ENCODE assay signal across 8 cellular contexts in genomic region chr19:48871471-48872181, GRCh38. TPM values are rescaled to one million over a fixed set of nuclear protein-coding genes. Genes with fewer than 3 reads are reported as not detected.
A peak's percentile ranks its signal among the peaks of the same experiment; 100 is the strongest.
DNase-seq lines count a peak whose midpoint lies in the region; ATAC-seq and TF ChIP-seq lines count a peak whose summit lies in the region.
"Not testable (repeated sequence)": the region's sequence is repeated elsewhere in the genome, so short reads cannot be mapped to it uniquely, and the experiment has no call there.
"Had no signal": no experiment of that assay in that cellular context is flagged by ENCODE, and none has a peak within 500 bp of the region (broad histone marks: within the 10 kb centered on the region; RNA-seq: fewer than 3 reads in every experiment).

No MANE protein-coding gene starts in this region.

- peak overlapping the region; percentile 100 for H3K9ac ChIP-seq in HCT116 (ENCODE audit: low read length)

- DNase-seq in HCT116 (ENCODE audit: low read depth, low spot score); WTC11 (ENCODE audit: low spot score); MCF 10A (ENCODE audit: unreplicated experiment); right atrium auricular region (ENCODE audit: low spot score); tibial artery: not testable (repeated sequence)

- TF ChIP-seq POLR2A in HCT116 (IDR thresholded peaks at IDR 0.05; ENCODE audit: borderline replicate concordance, extremely low read depth, insufficient read depth, insufficient read length) = not testable (repeated sequence)

- intact Hi-C loops in HCT116 (cut with micrococcal nuclease) (loop anchor here (5.0 kb wide), 1 partner anchor 96 kb away; the partner anchor contains the start of gene FTL), tibial artery (cut with DNase I; ENCODE audit: low total_unique reads) (loop anchor here (5.0 to 10.0 kb wide), 2 partner anchors 93 to 246 kb away; partner anchors contain the start of genes C19orf73, FTL and PPFIA3)
- intact Hi-C loops in MCF 10A (cut with micrococcal nuclease) = not testable (repeated sequence)

- not testable (repeated sequence) for H3K9me2 ChIP-seq in HCT116 (ENCODE audit: insufficient read depth)

- ATAC-seq in HCT116 = 0 out of 2 replicates have a peak, but pooled peaks have one; percentile 1
- not testable (repeated sequence) for ATAC-seq in WTC11

- H3K9me3 ChIP-seq in HCT116 (ENCODE audit: control insufficient read depth in 1 of 2, insufficient read depth in 1 of 2, low read depth in 1 of 2, low read length in 2 of 2); right atrium auricular region; neutrophil; tibial artery: not testable (repeated sequence)

- TF ChIP-seq RAD21 in HCT116 (IDR thresholded peaks at IDR 0.05; ENCODE audit: low read depth) = not testable (repeated sequence)

- not testable (repeated sequence) for H3K27me3 ChIP-seq in HCT116 (ENCODE audit: insufficient read depth, low read length); right atrium auricular region; tibial artery
- peaks cover 12% of the 10 kb centered on the region for H3K27me3 ChIP-seq in neutrophil

- CTCF ChIA-PET in HCT116 (lab: Charles Lee) = interaction anchor here (1.0 to 2.3 kb wide), 4 partner anchors 27 to 122 kb away, joined by 3 to 8 read pairs (median 4); partner anchors contain the start of genes GYS1 and RUVBL2
- CTCF ChIA-PET in WTC11 (lab: Charles Lee) = interaction anchor here (0.6 to 2.2 kb wide), 8 partner anchors 10 to 226 kb away, joined by 3 to 11 read pairs (median 4); partner anchors contain the start of genes CA11 and HSD17B14
- CTCF ChIA-PET in MCF 10A (lab: Yijun Ruan, JAX) = interaction anchor here (0.7 to 1.2 kb wide), 4 partner anchors 29 to 107 kb away, joined by 3 to 4 read pairs (median 4); no protein-coding TSS in a partner anchor

- not testable (repeated sequence) for H2AFZ ChIP-seq in HCT116 (ENCODE audit: low read depth, low read length, poor library complexity, severe bottlenecking)

- H3K4me1 Mint-ChIP-seq in WTC11 (peaks cover 39% of the 10 kb centered on the region), MCF 10A (ENCODE audit: insufficient read depth, unreplicated experiment) (peaks cover 38% of the 10 kb centered on the region)

- RAD21 ChIA-PET in HCT116 (lab: Charles Lee; ENCODE audit: low non-redundant PET in 1 of 2, low total read pairs in 2 of 2, uncharacterized antibody in 2 of 2, unreplicated experiment in 2 of 2) = not testable (repeated sequence)

- H3K36me3 Mint-ChIP-seq in WTC11 = peaks cover 27% of the 10 kb centered on the region
- peaks cover 48% of the 10 kb centered on the region for H3K36me3 Mint-ChIP-seq in MCF 10A (ENCODE audit: insufficient read depth, unreplicated experiment)

- peak overlapping the region; percentile 100 for H3K4me3 Mint-ChIP-seq in WTC11
- peak overlapping the region; percentile 98 for H3K4me3 Mint-ChIP-seq in MCF 10A (ENCODE audit: unreplicated experiment)

- H3K27ac ChIP-seq in HCT116 (ENCODE audit: low read depth, low read length) (peak overlapping the region; percentile 90), right atrium auricular region (peak overlapping the region; percentile 99 to 100), neutrophil (peak overlapping the region; percentile 98), tibial artery (peak overlapping the region; percentile 99 to 100)

- POLR2A ChIA-PET in HCT116 (lab: Charles Lee) (interaction anchor here (0.6 to 2.3 kb wide), 37 partner anchors 9 to 828 kb away, joined by 3 to 16 read pairs (median 4); partner anchors contain the start of genes BAX, BCAT2, CA11 and DHDH), WTC11 (lab: Charles Lee) (interaction anchor here (0.7 to 3.3 kb wide), 9 partner anchors 10 to 132 kb away, joined by 3 to 15 read pairs (median 5); partner anchors contain the start of gene NUCB1), MCF 10A (lab: Yijun Ruan, JAX) (interaction anchor here (0.5 to 5.4 kb wide), 45 partner anchors 9 to 722 kb away, joined by 3 to 54 read pairs (median 4); partner anchors contain the start of genes BAX, BCAT2, DHDH and FTL)

- peak overlapping the region; percentile 89 for H3K4me2 ChIP-seq in HCT116 (ENCODE audit: low read length)

- peak overlapping the region; percentile 100 for H3K27ac Mint-ChIP-seq in WTC11
- peak overlapping the region; percentile 100 for H3K27ac Mint-ChIP-seq in MCF 10A (ENCODE audit: low read depth, unreplicated experiment)

- H3K4me1 ChIP-seq in HCT116 (ENCODE audit: control insufficient read depth in 1 of 2, insufficient read depth in 2 of 2, low read length in 2 of 2) (peaks cover 59 to 77% of the 10 kb centered on the region in 2 experiments), right atrium auricular region (peaks cover 0 to 56% of the 10 kb centered on the region in 2 donors), neutrophil (ENCODE audit: control insufficient read depth in 1 of 2, insufficient read depth in 1 of 2, low read depth in 1 of 2, low read length in 1 of 2) (peaks cover 40 to 44% of the 10 kb centered on the region in 2 experiments), tibial artery (peaks cover 5 to 55% (median 39%) of the 10 kb centered on the region in 4 donors)

- TF ChIP-seq CTCF in HCT116 (IDR thresholded peaks at IDR 0.05 in 2 of 3, conservative IDR thresholded peaks at IDR 0.05 in 1 of 3; ENCODE audit: borderline replicate concordance in 1 of 3, insufficient read depth in 1 of 3, low read depth in 2 of 3, low read length in 2 of 3); WTC11 (IDR thresholded peaks at IDR 0.05); MCF 10A (IDR thresholded peaks at IDR 0.05; ENCODE audit: unreplicated experiment); right atrium auricular region (IDR thresholded peaks at IDR 0.05); neutrophil (IDR thresholded peaks at IDR 0.05); tibial artery (IDR thresholded peaks at IDR 0.05): not testable (repeated sequence)

- H4K20me1 ChIP-seq in HCT116 (ENCODE audit: insufficient read depth) = peaks cover 16% of the 10 kb centered on the region; the same call in 1 of the 2 replicates

- H3K79me2 ChIP-seq in HCT116 (ENCODE audit: insufficient read depth, low read length) = peaks cover 41% of the 10 kb centered on the region

- TSS peak; percentile 74 for BruUV-seq in HCT116 (replicated peaks; lab: Mats Ljungman, UMichigan)
- BruUV-seq in MCF 10A (replicated peaks; lab: Mats Ljungman, UMichigan) = not testable (repeated sequence)

- H3K27me3 Mint-ChIP-seq in WTC11 (ENCODE audit: low read depth); MCF 10A (ENCODE audit: insufficient read depth, unreplicated experiment): not testable (repeated sequence)

- peak overlapping the region; percentile 93 to 100 for H3K4me3 ChIP-seq in HCT116 (replicated peaks in 1 of 2; ENCODE audit: low read depth in 1 of 2, low read length in 2 of 2)
- peak overlapping the region; percentile 88 to 95 for H3K4me3 ChIP-seq in right atrium auricular region
- peak overlapping the region; percentile 90 to 99 for H3K4me3 ChIP-seq in neutrophil (ENCODE audit: low read depth in 1 of 2, low read length in 1 of 2)
- H3K4me3 ChIP-seq in tibial artery = peak overlapping the region; percentile 95 to 100

- H3K36me3 ChIP-seq in HCT116 (ENCODE audit: control insufficient read depth in 1 of 2, insufficient read depth in 2 of 2, low read length in 2 of 2) = peaks cover 13 to 27% of the 10 kb centered on the region in 2 experiments
- H3K36me3 ChIP-seq in right atrium auricular region = peaks cover 36% of the 10 kb centered on the region
- peaks cover 36% of the 10 kb centered on the region for H3K36me3 ChIP-seq in neutrophil
- peaks cover 28 to 32% (median 31%) of the 10 kb centered on the region in 3 donors for H3K36me3 ChIP-seq in tibial artery

- not testable (repeated sequence) for H3K9me3 Mint-ChIP-seq in WTC11; MCF 10A (ENCODE audit: unreplicated experiment)

TF ChIP-seq in WTC11, 78 proteins besides CTCF, POLR2A, EP300 and RAD21:
- TF ChIP-seq E2F5 (CRISPR knock-in tag; IDR thresholded peaks at IDR 0.05) = peak; percentile 1; the same call in 1 of the 2 replicates

RNA-seq across cellular contexts. Expression of gene PPP1R15A, which starts 0.6 kb away (rescaled TPM):
- 50.3 TPM for total RNA-seq in HCT116 (2021; ENCODE audit: unreplicated experiment)
- polyA plus RNA-seq in HCT116 (2012) = 105 and 164 TPM in 2 replicates
- total RNA-seq in WTC11 (2021) = 17.0 to 19.5 TPM (median 17.9 TPM) in 3 replicates
- 207 and 248 TPM in 2 replicates for total RNA-seq in MCF 10A (2022)
- total RNA-seq in right atrium auricular region = 10 to 100 TPM; 55.0 to 97.6 TPM

RNA-seq across cellular contexts. Expression of gene PLEKHA4, which starts 3.2 kb away (rescaled TPM):
- 20.4 TPM for total RNA-seq in HCT116 (2021; ENCODE audit: unreplicated experiment)
- 14.2 and 14.7 TPM in 2 replicates for polyA plus RNA-seq in HCT116 (2012)
- total RNA-seq in WTC11 (2021) = 14.8 to 17.7 TPM (median 16.8 TPM) in 3 replicates
- total RNA-seq in MCF 10A (2022) = 10.1 and 11.9 TPM in 2 replicates
- 10 to 100 TPM; 22.4 to 25.1 TPM for total RNA-seq in right atrium auricular region

RNA-seq across cellular contexts. Expression of gene TULP2, which starts 26.9 kb away (rescaled TPM):
- total RNA-seq in HCT116 (2021; ENCODE audit: unreplicated experiment) (not detected), WTC11 (2021) (3.1 to 5.6 TPM (median 3.9 TPM) in 3 replicates), MCF 10A (2022) (not detected in 2 replicates), right atrium auricular region (not detected)
- polyA plus RNA-seq in HCT116 (2012) = 0.04 and 0.10 TPM in 2 replicates
- total RNA-seq: T-helper 2 cell treated with Interferon-gamma antibody and Interleukin-4, amounts not matched to agents 100 ng/mL and 5 ng/mL, for 36 hours; ureter had no signal

RNA-seq across cellular contexts. Expression of gene NUCB1, which starts 28.5 kb away (rescaled TPM):
- total RNA-seq in HCT116 (2021; ENCODE audit: unreplicated experiment) (88.8 TPM), WTC11 (2021) (145 to 153 TPM (median 149 TPM) in 3 replicates), MCF 10A (2022) (61.4 and 76.8 TPM in 2 replicates), right atrium auricular region (100 to 1,000 TPM; 347 to 411 TPM)
- polyA plus RNA-seq in HCT116 (2012) = 109 and 113 TPM in 2 replicates

RNA-seq across cellular contexts. Expression of gene HSD17B14, which starts 35.3 kb away (rescaled TPM):
- total RNA-seq in HCT116 (2021; ENCODE audit: unreplicated experiment) (3.9 TPM), WTC11 (2021) (11.4 to 18.2 TPM (median 17.0 TPM) in 3 replicates), MCF 10A (2022) (0.26 and 0.32 TPM in 2 replicates), right atrium auricular region (1 to 10 TPM; 3.7 to 6.3 TPM)
- polyA plus RNA-seq in HCT116 (2012) = 2.6 and 3.8 TPM in 2 replicates
